ENCODE assay signal across 11 cellular contexts in the genomic region with DNA sequence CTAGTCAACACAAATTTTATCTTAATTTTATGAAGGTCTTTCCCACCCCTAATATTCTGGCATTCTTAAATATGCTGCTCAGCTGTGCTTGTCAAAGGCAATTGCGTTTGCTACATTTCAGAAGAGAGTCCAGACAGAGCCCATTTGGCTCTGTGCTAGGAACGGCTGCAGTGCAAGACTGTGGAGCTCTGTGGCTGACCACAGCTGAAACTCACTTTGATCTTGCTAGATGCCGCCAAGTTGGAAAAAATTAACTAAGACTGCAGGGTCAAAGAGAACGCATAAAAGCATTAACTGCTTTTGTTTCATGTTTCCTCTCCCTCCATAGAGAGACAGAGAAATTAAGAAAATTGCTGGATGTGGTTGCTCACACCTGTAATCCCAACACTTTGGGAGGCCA. TPM values are rescaled to one million over a fixed set of nuclear protein-coding genes. Genes with fewer than 3 reads are reported as not detected.
DNase-seq lines count a peak whose midpoint lies in the region; ATAC-seq and TF ChIP-seq lines count a peak whose summit lies in the region.
"Had no signal": no experiment of that assay in that cellular context is flagged by ENCODE, and none has a peak within 500 bp of the region (broad histone marks: within the 10 kb centered on the region; RNA-seq: fewer than 3 reads in every experiment).

No MANE protein-coding gene starts in this region.

- no peaks in the 10 kb centered on the region for H4K20me1 ChIP-seq in DND-41 (ENCODE audit: insufficient read depth, low read length)

- peak overlapping the region; percentile 95 for H3K27ac Mint-ChIP-seq in activated naive CD8-positive, alpha-beta T cell treated with anti-CD3 and anti-CD28 coated beads, Interleukin-2, amount 10 ng/mL, durations not matched to agents 7 days and 5 days
- peak overlapping the region in 5 of 6 donors; percentile 83 to 98 (median 94) for H3K27ac Mint-ChIP-seq in naive B cell

- peak overlapping the region; percentile 86 for H3K4me3 Mint-ChIP-seq in activated naive CD8-positive, alpha-beta T cell treated with anti-CD3 and anti-CD28 coated beads, Interleukin-2, amount 10 ng/mL, durations not matched to agents 7 days and 5 days
- peak overlapping the region; percentile 44 to 90 (median 83) for H3K4me3 Mint-ChIP-seq in naive B cell

- H3K27ac ChIP-seq in DND-41 (ENCODE audit: low read length) (peak overlapping the region; percentile 63), prostate gland (peak overlapping the region in 1 of 2 donors; percentile 6), substantia nigra (ENCODE audit: low read depth, low read length, poor library complexity, severe bottlenecking) (no peak overlapping the region), aorta (ENCODE audit: low read depth in 1 of 2, low read length in 2 of 2) (no peak overlapping the region)
- H3K27ac ChIP-seq: cardiac muscle cell had no signal

- H3K79me2 ChIP-seq in DND-41 (ENCODE audit: insufficient read depth, low read length), result no peaks in the 10 kb centered on the region

- no peak for TF ChIP-seq POLR2A in prostate gland (IDR thresholded peaks at IDR 0.05)

- H3K36me3 Mint-ChIP-seq in activated naive CD8-positive, alpha-beta T cell treated with anti-CD3 and anti-CD28 coated beads, Interleukin-2, amount 10 ng/mL, durations not matched to agents 7 days and 5 days, result no peaks in the 10 kb centered on the region
- no peaks in the 10 kb centered on the region for H3K36me3 Mint-ChIP-seq in naive B cell

- TF ChIP-seq CTCF in DND-41 (IDR thresholded peaks at IDR 0.05; ENCODE audit: borderline replicate concordance, extremely low read depth, low read length, poor library complexity, severe bottlenecking) (no peak), prostate gland (IDR thresholded peaks at IDR 0.05) (no peak)

- 58% methylated on average over 4 of the region's 4 CpGs for WGBS in prostate gland
- 42 to 59% methylated on average over 4 of the region's 4 CpGs for WGBS in aorta, 2 donors

- peak overlapping the region; percentile 66 for H3K4me2 ChIP-seq in DND-41 (ENCODE audit: insufficient read depth, low read length)

- POLR2A ChIA-PET in activated naive CD8-positive, alpha-beta T cell treated with anti-CD3 and anti-CD28 coated beads, Interleukin-2, amount 10 ng/mL, durations not matched to agents 7 days and 5 days (lab: Charles Lee), result interaction anchor here (0.6 to 4.4 kb wide), 6 partner anchors 7 to 356 kb away, joined by 3 to 21 read pairs (median 4); a partner anchor contains a TSS

- peaks cover 36% of the 10 kb centered on the region for H3K4me1 ChIP-seq in DND-41 (ENCODE audit: insufficient read depth, low read length)
- no peaks in the 10 kb centered on the region for H3K4me1 ChIP-seq in prostate gland (replicated peaks)
- H3K4me1 ChIP-seq in aorta (ENCODE audit: control insufficient read depth in 1 of 2, insufficient read depth in 2 of 2, low read length in 2 of 2), result peaks cover 0 to 2% of the 10 kb centered on the region in 2 donors

- ATAC-seq in DND-41 (ENCODE audit: insufficient read depth, low read depth) (no peak; the same call in 2 of the 3 replicates), HG02763 (IDR thresholded peaks at IDR 0.05; ENCODE audit: unreplicated experiment) (peak; percentile 39), naive B cell (ENCODE audit: low read depth in 2 of 2) (no peak), aorta (ENCODE audit: low FRiP score) (no peak)
- ATAC-seq in activated naive CD8-positive, alpha-beta T cell treated with anti-CD3 and anti-CD28 coated beads, Interleukin-2, amount 10 ng/mL, durations not matched to agents 7 days and 5 days (ENCODE audit: low read depth), result peak; percentile 33

- H3K4me3 ChIP-seq in DND-41 (ENCODE audit: low read depth in 1 of 2, low read length in 2 of 2) (peak overlapping the region in 1 of 2 experiments; percentile 39; a peak in 2 of 4 replicates), prostate gland (no peak overlapping the region), aorta (ENCODE audit: low read length in 2 of 2) (no peak overlapping the region)
- H3K4me3 ChIP-seq: cardiac muscle cell had no signal

- no peaks in the 10 kb centered on the region for H3K27me3 Mint-ChIP-seq in activated naive CD8-positive, alpha-beta T cell treated with anti-CD3 and anti-CD28 coated beads, Interleukin-2, amount 10 ng/mL, durations not matched to agents 7 days and 5 days
- no peaks in the 10 kb centered on the region for H3K27me3 Mint-ChIP-seq in naive B cell

- H3K27me3 ChIP-seq in DND-41 (ENCODE audit: insufficient read depth, low read length, poor library complexity), result no peaks in the 10 kb centered on the region
- no peaks in the 10 kb centered on the region for H3K27me3 ChIP-seq in prostate gland (replicated peaks; ENCODE audit: insufficient read depth)
- no peaks in the 10 kb centered on the region for H3K27me3 ChIP-seq in aorta (ENCODE audit: control insufficient read depth in 1 of 2, insufficient read depth in 2 of 2, low read length in 1 of 2)
- H3K27me3 ChIP-seq: cardiac muscle cell had no signal

- peak overlapping the region; percentile 69 for H2AFZ ChIP-seq in DND-41 (ENCODE audit: low read depth, low read length)

- H3K4me1 Mint-ChIP-seq in activated naive CD8-positive, alpha-beta T cell treated with anti-CD3 and anti-CD28 coated beads, Interleukin-2, amount 10 ng/mL, durations not matched to agents 7 days and 5 days, result peaks cover 59% of the 10 kb centered on the region
- peaks cover 40 to 54% (median 46%) of the 10 kb centered on the region in 3 donors for H3K4me1 Mint-ChIP-seq in naive B cell

- H3K36me3 ChIP-seq in DND-41 (ENCODE audit: insufficient read depth, low read length), result no peaks in the 10 kb centered on the region
- no peaks in the 10 kb centered on the region for H3K36me3 ChIP-seq in prostate gland
- H3K36me3 ChIP-seq in aorta (ENCODE audit: control insufficient read depth in 1 of 2, insufficient read depth in 2 of 2, low read length in 1 of 2), result no peaks in the 10 kb centered on the region
- H3K36me3 ChIP-seq: cardiac muscle cell had no signal

- DNase-seq in DND-41 (peak; percentile 23), naive B cell (no peak), prostate gland (ENCODE audit: low spot score) (no peak), mesenteric fat pad (ENCODE audit: low spot score) (no peak), substantia nigra (lab: John Stamatoyannopoulos, UW) (no peak), aorta (no peak)
- DNase-seq in activated naive CD8-positive, alpha-beta T cell treated with anti-CD3 and anti-CD28 coated beads, Interleukin-2, amount 10 ng/mL, durations not matched to agents 7 days and 5 days, result no peak
- DNase-seq: NCI-H226 had no signal

- no peaks in the 10 kb centered on the region for H3K9me3 Mint-ChIP-seq in activated naive CD8-positive, alpha-beta T cell treated with anti-CD3 and anti-CD28 coated beads, Interleukin-2, amount 10 ng/mL, durations not matched to agents 7 days and 5 days
- peaks cover 0 to 2% (median 0%) of the 10 kb centered on the region in 7 donors for H3K9me3 Mint-ChIP-seq in naive B cell

- peak overlapping the region; percentile 40 for H3K9ac ChIP-seq in DND-41 (ENCODE audit: low read depth, low read length)

- H3K9me3 ChIP-seq in DND-41 (ENCODE audit: insufficient read depth, low read length, severe bottlenecking) (no peaks in the 10 kb centered on the region), prostate gland (no peaks in the 10 kb centered on the region), aorta (ENCODE audit: control insufficient read depth, low read length) (no peaks in the 10 kb centered on the region)

- intact Hi-C loops in prostate gland (cut with DNase I), result no loop called here
- intact Hi-C loops in aorta (cut with DNase I), result no loop called here

RNA-seq across cellular contexts. Expression of a gene that starts 7.6 kb away (rescaled TPM):
- total RNA-seq in activated naive CD8-positive, alpha-beta T cell treated with anti-CD3 and anti-CD28 coated beads, Interleukin-2, amount 10 ng/mL, durations not matched to agents 7 days and 5 days, result 10 to 100 TPM; 85.3 to 93.6 TPM
- polyA plus RNA-seq in naive B cell (ENCODE audit: low read depth in 6 of 6) (100 to 1,000 TPM; 171 to 265 (median 214) TPM), aorta (10 to 100 TPM; 31.3 to 50.0 TPM)
- total RNA-seq in prostate gland (100 to 1,000 TPM in 1 of 2 donors, 10 to 100 TPM in 1; 75.8 to 119 TPM), mesenteric fat pad (37.7 TPM), aorta (10 to 100 TPM; 53.0 to 55.4 TPM)

RNA-seq across cellular contexts. Expression of a gene that starts 33.0 kb away (rescaled TPM):
- not detected for total RNA-seq in activated naive CD8-positive, alpha-beta T cell treated with anti-CD3 and anti-CD28 coated beads, Interleukin-2, amount 10 ng/mL, durations not matched to agents 7 days and 5 days
- polyA plus RNA-seq in naive B cell (ENCODE audit: low read depth in 6 of 6), result 1 to 10 TPM in 3 of 6 donors, under 1 TPM in 2, not detected in 1; 0.25 to 3.5 (median 1.9) TPM
- 100 to 1,000 TPM in 1 of 2 donors, 10 to 100 TPM in 1; 52.4 to 121 TPM for total RNA-seq in prostate gland
- total RNA-seq in mesenteric fat pad, result 362 TPM
- total RNA-seq in aorta, result 100 to 1,000 TPM; 301 to 596 TPM
- 10 to 100 TPM in 1 of 2 donors, 1 to 10 TPM in 1; 6.4 to 17.3 TPM for polyA plus RNA-seq in aorta
- total RNA-seq: cardiac muscle cell, Daoy had no signal

Comparison
In these comparisons a context has a peak if more than half of its experiments do, and no peak if none do; other contexts are left out.
1. ATAC-seq: peak in HG02763 (single experiment) and activated naive CD8-positive, alpha-beta T cell treated with anti-CD3 and anti-CD28 coated beads, Interleukin-2, amount 10 ng/mL, durations not matched to agents 7 days and 5 days (single experiment); none in DND-41 (single experiment), naive B cell (0 of 2) and aorta (single experiment).
2. RNA of a gene that starts 33.0 kb away (total RNA-seq): 301 to 596 TPM in aorta, 362 TPM in mesenteric fat pad (single experiment) and 52.4 to 121 TPM in prostate gland; not detected in activated naive CD8-positive, alpha-beta T cell treated with anti-CD3 and anti-CD28 coated beads, Interleukin-2, amount 10 ng/mL, durations not matched to agents 7 days and 5 days; every median in the first group is over 10 times any median in the second.